In the genomic region with DNA sequence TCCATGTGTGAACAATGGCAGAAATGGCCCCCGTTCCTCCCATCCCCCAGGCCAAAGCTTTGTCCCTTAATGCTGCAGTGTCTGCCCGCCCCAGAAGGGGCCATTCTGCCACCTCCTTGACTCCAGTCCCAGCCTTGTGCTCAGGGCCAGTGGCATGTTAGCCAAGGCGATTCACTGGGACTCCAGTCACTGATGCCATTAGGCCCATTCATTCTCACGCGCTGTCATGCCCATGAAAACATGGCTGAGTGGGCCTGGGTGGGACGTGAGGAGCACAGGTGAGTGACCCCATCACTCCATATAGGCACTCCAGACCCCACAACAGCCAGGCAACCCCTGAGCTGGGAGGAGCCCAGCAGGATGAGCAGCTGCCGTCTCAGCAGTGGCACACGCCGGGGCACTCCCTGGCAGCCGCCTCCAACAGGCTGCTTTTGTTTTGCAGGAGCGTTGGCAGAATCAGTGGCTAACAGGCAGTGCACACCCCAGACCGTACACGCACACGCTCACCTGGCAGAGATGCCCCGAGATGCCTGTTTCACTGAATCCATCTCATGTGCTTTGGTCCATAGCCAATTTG, we compare ENCODE assay signal across 17 cellular contexts.
DNase-seq lines count a peak whose midpoint lies in the region; ATAC-seq and TF ChIP-seq lines count a peak whose summit lies in the region.
"Had no signal": no experiment of that assay in that cellular context is flagged by ENCODE, and none has a peak within 500 bp of the region (broad histone marks: within the 10 kb centered on the region; RNA-seq: fewer than 3 reads in every experiment).

No MANE protein-coding gene starts in this region.

- peak; percentile 21 for DNase-seq in NCI-H1092 treated with DMSO at 0.1 percent for 48 hours (lab: John Stamatoyannopoulos, UW)
- no peak for DNase-seq in NCI-H1092 (lab: John Stamatoyannopoulos, UW)
- DNase-seq in NCI-H1105 (lab: John Stamatoyannopoulos, UW), result peak; percentile 33
- peak; percentile 28 for DNase-seq in NCI-H345 treated with DMSO at 0.1 percent for 48 hours (lab: John Stamatoyannopoulos, UW; ENCODE audit: unreplicated experiment)
- DNase-seq in lower lobe of right lung, result peak; percentile 33
- DNase-seq: GOT3; Kasumi-1; NCI-H2029 treated with DMSO at 0.1 percent for 48 hours; NCI-H510A treated with DMSO at 0.1 percent for 48 hours; NK-92 treated with Interleukin-12 subunit alpha and Interleukin-12 subunit beta, amount 100 ng/mL, for 24 hours; OCI-M1 had no signal

- no peaks in the 10 kb centered on the region for H3K36me3 ChIP-seq in lower lobe of right lung
- H3K36me3 ChIP-seq: SJSA1 had no signal

- intact Hi-C loops in lower lobe of right lung (cut with DNase I), result no loop called here

- H3K4me1 ChIP-seq in lower lobe of right lung, result no peaks in the 10 kb centered on the region
- H3K4me1 ChIP-seq: SJSA1 had no signal

- H3K27ac ChIP-seq in lower lobe of right lung, result no peak overlapping the region
- H3K27ac ChIP-seq: 22Rv1, RWPE1, SJSA1 had no signal

- ATAC-seq in lower lobe of right lung, result no peak
- no peak for ATAC-seq in GM21737 (IDR thresholded peaks at IDR 0.05; ENCODE audit: unreplicated experiment)
- ATAC-seq in GM19467 (IDR thresholded peaks at IDR 0.05; ENCODE audit: unreplicated experiment), result no peak
- ATAC-seq in HG03095 (IDR thresholded peaks at IDR 0.05; ENCODE audit: unreplicated experiment), result no peak

- H3K9me3 ChIP-seq in lower lobe of right lung, result no peaks in the 10 kb centered on the region

- TF ChIP-seq CTCF in lower lobe of right lung (IDR thresholded peaks at IDR 0.05), result no peak

- H3K4me3 ChIP-seq in lower lobe of right lung, result no peak overlapping the region
- H3K4me3 ChIP-seq: SJSA1 had no signal

- H3K27me3 ChIP-seq in lower lobe of right lung (ENCODE audit: low read depth), result peaks cover 7% of the 10 kb centered on the region
- H3K27me3 ChIP-seq: SJSA1 had no signal
